ENCODE assay signal across 8 cellular contexts in the genomic region with DNA sequence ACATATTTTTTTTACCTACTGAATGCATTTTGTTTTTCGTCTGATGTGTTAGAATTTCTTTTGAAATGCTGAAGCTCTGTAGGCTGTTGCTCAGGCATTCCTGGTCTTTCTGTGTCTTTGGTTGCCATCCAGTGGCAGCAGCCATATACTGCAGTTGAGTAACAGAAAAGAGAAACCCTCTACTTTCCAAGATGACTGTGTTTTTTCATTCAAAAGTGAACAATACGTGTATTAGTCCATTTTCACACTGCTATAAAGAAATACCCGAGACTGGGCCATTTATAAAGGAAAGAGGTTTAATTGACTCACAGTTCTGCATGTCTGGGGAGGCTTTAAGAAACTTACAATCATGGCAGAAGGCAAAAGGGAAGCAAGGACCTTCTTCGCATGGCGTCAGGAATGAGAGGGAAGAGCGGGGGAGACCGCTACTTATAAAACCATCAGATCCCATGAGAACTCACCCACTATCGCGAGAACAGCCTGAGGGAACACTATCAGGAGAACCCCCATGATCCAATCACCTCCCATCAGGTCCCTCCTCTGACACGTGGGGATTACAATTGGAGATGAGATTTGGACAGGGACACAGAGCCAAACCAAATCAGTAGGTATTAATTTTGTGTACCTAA. TPM values are rescaled to one million over a fixed set of nuclear protein-coding genes. Genes with fewer than 3 reads are reported as not detected.
DNase-seq lines count a peak whose midpoint lies in the region; ATAC-seq and TF ChIP-seq lines count a peak whose summit lies in the region.

No MANE protein-coding gene starts in this region.

- TF ChIP-seq CTCF in BE2C (IDR thresholded peaks at IDR 0.05; ENCODE audit: low read depth, low read length) (peak; percentile 87), foreskin keratinocyte (conservative IDR thresholded peaks at IDR 0.05) (peak; percentile 91), osteoblast (IDR thresholded peaks at IDR 0.05; ENCODE audit: extremely low read depth, low read depth, low read length) (peak; percentile 84)

- H3K4me2 ChIP-seq in osteoblast (ENCODE audit: insufficient read depth, low read length): peak overlapping the region; percentile 96

- H3K79me2 ChIP-seq in osteoblast (ENCODE audit: insufficient read depth, low read length): no peaks in the 10 kb centered on the region

- H3K27ac ChIP-seq in foreskin keratinocyte (no peak overlapping the region), osteoblast (ENCODE audit: low read depth, low read length) (peak overlapping the region; percentile 75)

- H3K4me3 ChIP-seq in BE2C (ENCODE audit: low read depth, low read length) (peak overlapping the region; percentile 57), osteoblast (ENCODE audit: insufficient read depth, low read length) (peak overlapping the region; percentile 74)

- no peaks in the 10 kb centered on the region for H3K4me1 ChIP-seq in BE2C
- H3K4me1 ChIP-seq in foreskin keratinocyte: no peaks in the 10 kb centered on the region
- H3K4me1 ChIP-seq in osteoblast (ENCODE audit: insufficient read depth, low read length): peaks cover 4% of the 10 kb centered on the region

- H3K36me3 ChIP-seq in BE2C (no peaks in the 10 kb centered on the region), osteoblast (ENCODE audit: insufficient read depth, low read length) (no peaks in the 10 kb centered on the region)

- peak; percentile 44 for ATAC-seq in GM18868 (IDR thresholded peaks at IDR 0.05; ENCODE audit: unreplicated experiment)
- ATAC-seq in foreskin keratinocyte: peak; percentile 65
- ATAC-seq in HG02840 (IDR thresholded peaks at IDR 0.05; ENCODE audit: low FRiP score, unreplicated experiment): no peak

- H2AFZ ChIP-seq in osteoblast (ENCODE audit: low read length): peak overlapping the region; percentile 91

- in situ Hi-C loops in KBM-7 (cut with MboI; ENCODE audit: low pct_unique_long_range_greater_than_20kb, low sequenced_read_pairs): no loop called here

- no peaks in the 10 kb centered on the region for H4K20me1 ChIP-seq in osteoblast (ENCODE audit: insufficient read depth, low read length)

- H3K27me3 ChIP-seq in BE2C: no peaks in the 10 kb centered on the region
- H3K27me3 ChIP-seq in foreskin keratinocyte: no peaks in the 10 kb centered on the region
- no peaks in the 10 kb centered on the region for H3K27me3 ChIP-seq in osteoblast (ENCODE audit: insufficient read depth, low read length)

- H3K9me3 ChIP-seq in BE2C: no peaks in the 10 kb centered on the region
- H3K9me3 ChIP-seq in osteoblast (ENCODE audit: low read depth, low read length): no peaks in the 10 kb centered on the region

- DNase-seq in BE2C: peak; percentile 80
- DNase-seq in KBM-7: peak; percentile 82
- peak; percentile 90 for DNase-seq in RPMI7951 (ENCODE audit: low read depth)
- DNase-seq in activated gamma-delta T cell treated with anti-CD3 and anti-CD28 coated beads, Interleukin-2, amount 50 U/mL, for 16 hours (ENCODE audit: low read depth): peak; percentile 40
- DNase-seq in foreskin keratinocyte: peak; percentile 54 to 80
- peak; percentile 92 for DNase-seq in osteoblast (ENCODE audit: insufficient read length, low spot score, missing footprints)

RNA-seq across cellular contexts. Expression of a gene that starts 4.7 kb away (rescaled TPM):
- polyA plus RNA-seq in BE2C (2012; ENCODE audit: insufficient read depth, insufficient read length, low read depth): 23.7 TPM
- 9.4 and 11.3 TPM in 2 replicates for total RNA-seq in RPMI7951 (2014; rRNA removed; shearing (Covaris generic))
- 26.5 and 36.5 TPM in 2 replicates for total RNA-seq in foreskin keratinocyte
- 6.1 and 7.1 TPM in 2 replicates for polyA plus RNA-seq in foreskin keratinocyte
- 35.9 and 57.2 TPM in 2 replicates for total RNA-seq in osteoblast

Comparison
In these comparisons a context has a peak if more than half of its experiments do, and no peak if none do; other contexts are left out.
1. DNase-seq: peak in every context shown above with its lines; median percentile 92 in osteoblast; 90 in RPMI7951; 82 in KBM-7; 80 in BE2C; 67 in foreskin keratinocyte; 40 in activated gamma-delta T cell treated with anti-CD3 and anti-CD28 coated beads, Interleukin-2, amount 50 U/mL, for 16 hours.